In genomic region chr11:3095712-3096361, GRCh38 we compare ENCODE assay signal across 11 cellular contexts. TPM values are rescaled to one million over a fixed set of nuclear protein-coding genes. Genes with fewer than 3 reads are reported as not detected.
DNase-seq lines count a peak whose midpoint lies in the region; ATAC-seq and TF ChIP-seq lines count a peak whose summit lies in the region.
"Had no signal": no experiment of that assay in that cellular context is flagged by ENCODE, and none has a peak within 500 bp of the region (broad histone marks: within the 10 kb centered on the region; RNA-seq: fewer than 3 reads in every experiment).

No MANE protein-coding gene starts in this region.

- no peaks in the 10 kb centered on the region for H3K79me2 ChIP-seq in neural progenitor cell (ENCODE audit: low read depth)

- ATAC-seq in RWPE2 (ENCODE audit: low read depth) (peak; percentile 43; the same call in 2 of the 3 replicates), GM18870 (IDR thresholded peaks at IDR 0.05; ENCODE audit: unreplicated experiment) (no peak)
- no peak for ATAC-seq in activated CD8-positive, alpha-beta T cell treated with anti-CD3 and anti-CD28 coated beads for 36 hours

- intact Hi-C loops in activated CD8-positive, alpha-beta T cell treated with anti-CD3 and anti-CD28 coated beads for 36 hours (cut with micrococcal nuclease), result no loop called here

- DNase-seq in AG04450 (ENCODE audit: low read depth, low spot score) (peak; percentile 51), RWPE2 (ENCODE audit: low spot score) (no peak), fibroblast of peridontal ligament (ENCODE audit: extremely low read depth) (peak; percentile 90), neural progenitor cell (ENCODE audit: low spot score) (peak; percentile 69), DMS79 (lab: John Stamatoyannopoulos, UW) (no peak), NCI-H2107 (lab: John Stamatoyannopoulos, UW) (no peak)
- DNase-seq in activated CD8-positive, alpha-beta T cell treated with anti-CD3 and anti-CD28 coated beads for 36 hours, result no peak
- DNase-seq: naive B cell, NCI-H446 treated with DMSO at 0.1 percent for 48 hours had no signal

- peak overlapping the region; percentile 12; the same call in 1 of the 2 replicates for H3K4me3 ChIP-seq in AG04450 (ENCODE audit: low read depth, low read length)
- no peak overlapping the region for H3K4me3 ChIP-seq in RWPE2 (ENCODE audit: severe bottlenecking)
- H3K4me3 ChIP-seq in neural progenitor cell, result no peak overlapping the region
- H3K4me3 ChIP-seq: HAP-1 had no signal

- TF ChIP-seq CTCF in AG04450 (IDR thresholded peaks at IDR 0.05; ENCODE audit: low read depth, low read length), result no peak
- TF ChIP-seq CTCF in RWPE2 (IDR thresholded peaks at IDR 0.05; ENCODE audit: poor library complexity, severe bottlenecking), result no peak
- no peak for TF ChIP-seq CTCF in neural progenitor cell (IDR thresholded peaks at IDR 0.05)
- TF ChIP-seq CTCF in activated CD8-positive, alpha-beta T cell treated with anti-CD3 and anti-CD28 coated beads for 36 hours (IDR thresholded peaks at IDR 0.05), result no peak

- H3K27ac ChIP-seq in AG04450 (ENCODE audit: low read depth, low read length) (peak overlapping the region; percentile 87), RWPE2 (ENCODE audit: poor library complexity, severe bottlenecking) (peak overlapping the region; percentile 57), neural progenitor cell (no peak overlapping the region)

- H3K4me2 ChIP-seq in neural progenitor cell, result peak overlapping the region; percentile 5

- CTCF ChIA-PET in AG04450 (lab: Charles Lee), result interaction anchor here (0.6 kb wide), 1 partner anchor 121 kb away, joined by 4 read pairs; no protein-coding TSS in a partner anchor
- CTCF ChIA-PET in activated CD8-positive, alpha-beta T cell treated with anti-CD3 and anti-CD28 coated beads for 36 hours (lab: Charles Lee), result no interaction called here

- H4K20me1 ChIP-seq in neural progenitor cell (ENCODE audit: low read depth), result no peaks in the 10 kb centered on the region

- H3K36me3 Mint-ChIP-seq in neural progenitor cell, result peaks cover 15% of the 10 kb centered on the region
- H3K36me3 Mint-ChIP-seq in activated CD8-positive, alpha-beta T cell treated with anti-CD3 and anti-CD28 coated beads for 36 hours (ENCODE audit: low read depth), result no peaks in the 10 kb centered on the region
- H3K36me3 Mint-ChIP-seq: naive B cell had no signal

- no peak overlapping the region for H2AFZ ChIP-seq in neural progenitor cell (replicated peaks)

- no peak overlapping the region for H3K4me3 Mint-ChIP-seq in neural progenitor cell
- no peak overlapping the region for H3K4me3 Mint-ChIP-seq in activated CD8-positive, alpha-beta T cell treated with anti-CD3 and anti-CD28 coated beads for 36 hours

- no peak overlapping the region for H3K27ac Mint-ChIP-seq in neural progenitor cell
- no peak overlapping the region for H3K27ac Mint-ChIP-seq in activated CD8-positive, alpha-beta T cell treated with anti-CD3 and anti-CD28 coated beads for 36 hours
- H3K27ac Mint-ChIP-seq: naive B cell had no signal

- H3K4me1 ChIP-seq in RWPE2 (ENCODE audit: insufficient read depth, poor library complexity, severe bottlenecking) (peaks cover 13% of the 10 kb centered on the region), neural progenitor cell (peaks cover 9% of the 10 kb centered on the region)
- H3K4me1 ChIP-seq: HAP-1 had no signal

- H3K9ac ChIP-seq in neural progenitor cell, result no peak overlapping the region

- no peaks in the 10 kb centered on the region for H3F3A ChIP-seq in neural progenitor cell (ENCODE audit: low read depth)

- POLR2A ChIA-PET in AG04450 (lab: Yijun Ruan, JAX), result no interaction called here
- POLR2A ChIA-PET in activated CD8-positive, alpha-beta T cell treated with anti-CD3 and anti-CD28 coated beads for 36 hours (lab: Charles Lee), result no interaction called here

- H3K9me3 ChIP-seq in AG04450 (ENCODE audit: control insufficient read depth, insufficient read depth, low read length), result no peaks in the 10 kb centered on the region; the same call in 1 of the 2 replicates
- no peaks in the 10 kb centered on the region for H3K9me3 ChIP-seq in RWPE2 (ENCODE audit: severe bottlenecking)
- no peaks in the 10 kb centered on the region for H3K9me3 ChIP-seq in neural progenitor cell (ENCODE audit: low read depth)
- H3K9me3 ChIP-seq: HAP-1 had no signal

- H3K27me3 Mint-ChIP-seq in neural progenitor cell (ENCODE audit: insufficient read depth, low read depth), result peaks cover 5% of the 10 kb centered on the region
- H3K27me3 Mint-ChIP-seq in activated CD8-positive, alpha-beta T cell treated with anti-CD3 and anti-CD28 coated beads for 36 hours, result no peaks in the 10 kb centered on the region

- H3K27me3 ChIP-seq in AG04450 (ENCODE audit: control insufficient read depth, insufficient read depth, low read length) (no peaks in the 10 kb centered on the region), RWPE2 (ENCODE audit: insufficient read depth, poor library complexity, severe bottlenecking) (no peaks in the 10 kb centered on the region), neural progenitor cell (no peaks in the 10 kb centered on the region)

- no peaks in the 10 kb centered on the region for H3K9me3 Mint-ChIP-seq in neural progenitor cell
- no peaks in the 10 kb centered on the region for H3K9me3 Mint-ChIP-seq in activated CD8-positive, alpha-beta T cell treated with anti-CD3 and anti-CD28 coated beads for 36 hours
- H3K9me3 Mint-ChIP-seq: naive B cell had no signal

- peaks cover 15% of the 10 kb centered on the region for H3K4me1 Mint-ChIP-seq in neural progenitor cell
- H3K4me1 Mint-ChIP-seq in activated CD8-positive, alpha-beta T cell treated with anti-CD3 and anti-CD28 coated beads for 36 hours (ENCODE audit: low read depth), result peaks cover 8% of the 10 kb centered on the region

- H3K36me3 ChIP-seq in RWPE2 (ENCODE audit: low read depth) (no peaks in the 10 kb centered on the region), neural progenitor cell (no peaks in the 10 kb centered on the region)
- H3K36me3 ChIP-seq: HAP-1 had no signal

RNA-seq across cellular contexts. Expression of gene CARS1, which starts 38.6 kb away (rescaled TPM):
- polyA plus RNA-seq in AG04450 (2011; rRNA removed), result 137 and 139 TPM in 2 replicates
- polyA minus RNA-seq in AG04450 (2011; rRNA and poly(A)+ RNA removed), result 81.1 and 86.0 TPM in 2 replicates
- 17.2 and 22.3 TPM in 2 replicates for total RNA-seq in neural progenitor cell (ENCODE audit: low replicate concordance)
- total RNA-seq in activated CD8-positive, alpha-beta T cell treated with anti-CD3 and anti-CD28 coated beads for 36 hours, result 10 to 100 TPM; 82.7 to 88.2 TPM

Comparison
In these comparisons a context has a peak if more than half of its experiments do, and no peak if none do; other contexts are left out.
1. DNase-seq: peak in AG04450 (single experiment), fibroblast of peridontal ligament (single experiment) and neural progenitor cell (single experiment); none in RWPE2 (single experiment), DMS79 (single experiment), activated CD8-positive, alpha-beta T cell treated with anti-CD3 and anti-CD28 coated beads for 36 hours (single experiment) and NCI-H2107 (single experiment).